9 cellular contexts compared by ENCODE assay signal in the genomic region with DNA sequence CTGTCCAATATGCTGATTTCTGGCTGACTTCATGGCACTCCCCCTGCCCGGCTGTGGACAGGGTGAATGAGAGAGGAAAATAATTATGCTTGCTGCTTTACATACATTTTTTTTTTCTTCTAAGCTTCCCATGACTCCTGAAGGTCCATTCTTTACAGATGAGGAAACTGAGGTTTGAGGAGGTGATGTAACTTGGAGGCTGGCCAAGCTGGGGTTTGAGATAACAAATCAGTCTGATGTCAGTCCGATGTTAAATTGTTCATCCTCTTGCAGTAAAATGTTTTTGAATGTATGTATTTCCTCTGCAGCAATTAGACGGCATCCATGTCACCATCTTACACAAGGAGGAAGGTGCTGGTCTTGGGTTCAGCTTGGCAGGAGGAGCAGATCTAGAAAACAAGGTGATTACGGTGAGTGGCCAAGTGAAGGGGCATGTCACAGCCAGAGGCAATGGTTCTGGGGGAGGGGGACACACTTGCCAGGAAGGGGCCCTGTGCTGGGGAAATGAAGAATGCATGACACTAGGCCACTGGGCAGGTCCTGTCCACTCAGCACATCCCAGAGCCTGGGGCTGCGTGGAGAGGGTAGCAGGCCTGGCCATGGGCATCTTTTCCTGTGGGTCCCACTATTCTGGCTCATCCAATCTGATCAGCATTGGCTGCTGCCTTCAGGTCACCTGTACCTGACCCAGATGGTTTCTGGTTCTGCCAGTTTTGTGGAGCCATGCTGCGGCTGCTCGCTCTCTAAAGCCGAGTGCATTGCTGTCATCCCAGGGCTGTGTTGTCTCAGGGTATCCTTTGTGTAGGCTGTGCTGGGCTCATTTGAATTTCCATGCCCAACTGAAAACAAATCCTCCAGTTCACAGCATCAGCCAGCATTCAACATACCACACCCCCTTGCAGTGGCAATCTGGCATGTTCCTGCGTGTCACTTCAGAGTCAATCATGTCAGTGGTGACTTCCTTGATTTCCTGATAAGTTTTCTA. TPM values are rescaled to one million over a fixed set of nuclear protein-coding genes. Genes with fewer than 3 reads are reported as not detected.
A peak's percentile ranks its signal among the peaks of the same experiment; 100 is the strongest.
DNase-seq lines count a peak whose midpoint lies in the region; ATAC-seq and TF ChIP-seq lines count a peak whose summit lies in the region.
"Had no signal": no experiment of that assay in that cellular context is flagged by ENCODE, and none has a peak within 500 bp of the region (broad histone marks: within the 10 kb centered on the region; RNA-seq: fewer than 3 reads in every experiment).

No MANE protein-coding gene starts in this region.

- TF ChIP-seq POLR2A in thyroid gland (IDR thresholded peaks at IDR 0.05), result no peak

- peaks cover 63% of the 10 kb centered on the region for H3K4me1 Mint-ChIP-seq in activated naive CD4-positive, alpha-beta T cell treated with anti-CD3 and anti-CD28 coated beads for 36 hours (ENCODE audit: low read depth)
- H3K4me1 Mint-ChIP-seq in activated naive CD4-positive, alpha-beta T cell treated with anti-CD3 and anti-CD28 coated beads, Interleukin-2, amount 50 U/mL, for 24 hours, result peaks cover 84% of the 10 kb centered on the region

- H3K9me3 Mint-ChIP-seq in activated naive CD4-positive, alpha-beta T cell treated with anti-CD3 and anti-CD28 coated beads for 36 hours, result no peaks in the 10 kb centered on the region
- H3K9me3 Mint-ChIP-seq in activated naive CD4-positive, alpha-beta T cell treated with anti-CD3 and anti-CD28 coated beads, Interleukin-2, amount 50 U/mL, for 24 hours, result no peaks in the 10 kb centered on the region

- H3K9me3 ChIP-seq in thyroid gland, result no peaks in the 10 kb centered on the region

- 74 to 76% methylated on average over 9 of the region's 9 CpGs for WGBS in thyroid gland, 2 donors

- intact Hi-C loops in activated naive CD4-positive, alpha-beta T cell treated with anti-CD3 and anti-CD28 coated beads for 36 hours (cut with micrococcal nuclease), result loop anchor here (2.0 kb wide), 1 partner anchor 17 kb away; no protein-coding TSS in a partner anchor
- intact Hi-C loops in thyroid gland (cut with DNase I), result no loop called here

- H3K36me3 Mint-ChIP-seq in activated naive CD4-positive, alpha-beta T cell treated with anti-CD3 and anti-CD28 coated beads for 36 hours (ENCODE audit: low read depth), result peaks cover 80% of the 10 kb centered on the region
- H3K36me3 Mint-ChIP-seq in activated naive CD4-positive, alpha-beta T cell treated with anti-CD3 and anti-CD28 coated beads, Interleukin-2, amount 50 U/mL, for 24 hours, result peaks cover 40% of the 10 kb centered on the region

- peaks cover 3 to 4% of the 10 kb centered on the region in 2 donors for H3K36me3 ChIP-seq in thyroid gland

- H3K27me3 ChIP-seq in thyroid gland, result no peaks in the 10 kb centered on the region

- peak overlapping the region; percentile 99 for H3K27ac Mint-ChIP-seq in activated naive CD4-positive, alpha-beta T cell treated with anti-CD3 and anti-CD28 coated beads for 36 hours
- peak overlapping the region; percentile 96 for H3K27ac Mint-ChIP-seq in activated naive CD4-positive, alpha-beta T cell treated with anti-CD3 and anti-CD28 coated beads, Interleukin-2, amount 50 U/mL, for 24 hours

- no peaks in the 10 kb centered on the region for H3K27me3 Mint-ChIP-seq in activated naive CD4-positive, alpha-beta T cell treated with anti-CD3 and anti-CD28 coated beads for 36 hours (ENCODE audit: low read depth)
- H3K27me3 Mint-ChIP-seq in activated naive CD4-positive, alpha-beta T cell treated with anti-CD3 and anti-CD28 coated beads, Interleukin-2, amount 50 U/mL, for 24 hours, result no peaks in the 10 kb centered on the region

- H3K4me3 ChIP-seq in thyroid gland (replicated peaks in 1 of 3), result no peak overlapping the region

- H3K27ac ChIP-seq in thyroid gland, result peak overlapping the region in 2 of 3 donors; percentile 17 to 60

- peak overlapping the region; percentile 93 for H3K4me3 Mint-ChIP-seq in activated naive CD4-positive, alpha-beta T cell treated with anti-CD3 and anti-CD28 coated beads for 36 hours
- H3K4me3 Mint-ChIP-seq in activated naive CD4-positive, alpha-beta T cell treated with anti-CD3 and anti-CD28 coated beads, Interleukin-2, amount 50 U/mL, for 24 hours, result peak overlapping the region; percentile 95

- H3K4me1 ChIP-seq in thyroid gland, result peaks cover 0 to 33% of the 10 kb centered on the region in 2 donors

- CTCF ChIA-PET in activated naive CD4-positive, alpha-beta T cell treated with anti-CD3 and anti-CD28 coated beads for 36 hours (lab: Charles Lee), result interaction anchor here (0.7 to 5.0 kb wide), 5 partner anchors 12 to 37 kb away, joined by 3 to 43 read pairs (median 5); no protein-coding TSS in a partner anchor

- no peak for ATAC-seq in HG03175 (IDR thresholded peaks at IDR 0.05; ENCODE audit: unreplicated experiment)
- ATAC-seq in GM21381 (IDR thresholded peaks at IDR 0.05; ENCODE audit: unreplicated experiment), result no peak

- peak; percentile 34 for DNase-seq in activated naive CD4-positive, alpha-beta T cell treated with anti-CD3 and anti-CD28 coated beads for 36 hours
- DNase-seq in activated naive CD4-positive, alpha-beta T cell treated with Interleukin-2 at 50 U/mL for 16 hours, result no peak
- DNase-seq in iPS-NIHi7 (ENCODE audit: extremely low spot score) (peak; percentile 51), thyroid gland (no peak), RKO (ENCODE audit: low spot score) (no peak)
- DNase-seq: COR-L47 had no signal

- TF ChIP-seq CTCF in thyroid gland (IDR thresholded peaks at IDR 0.05), result no peak

RNA-seq across cellular contexts. Expression of a gene that starts 20.4 kb away (rescaled TPM):
- total RNA-seq in activated naive CD4-positive, alpha-beta T cell treated with anti-CD3 and anti-CD28 coated beads for 36 hours, result 10 to 100 TPM; 10.1 to 11.7 TPM
- total RNA-seq in thyroid gland, result 10 to 100 TPM in 1 of 4 donors, 1 to 10 TPM in 3; 1.5 to 11.3 (median 8.5) TPM

Comparison
In these comparisons a context has a peak if more than half of its experiments do, and no peak if none do; other contexts are left out.
1. DNase-seq: peak in activated naive CD4-positive, alpha-beta T cell treated with anti-CD3 and anti-CD28 coated beads for 36 hours (single experiment) and iPS-NIHi7 (single experiment); none in activated naive CD4-positive, alpha-beta T cell treated with Interleukin-2 at 50 U/mL for 16 hours (single experiment), thyroid gland (0 of 2) and RKO (single experiment).